ENCODE assay signal across 8 cellular contexts in the genomic region with DNA sequence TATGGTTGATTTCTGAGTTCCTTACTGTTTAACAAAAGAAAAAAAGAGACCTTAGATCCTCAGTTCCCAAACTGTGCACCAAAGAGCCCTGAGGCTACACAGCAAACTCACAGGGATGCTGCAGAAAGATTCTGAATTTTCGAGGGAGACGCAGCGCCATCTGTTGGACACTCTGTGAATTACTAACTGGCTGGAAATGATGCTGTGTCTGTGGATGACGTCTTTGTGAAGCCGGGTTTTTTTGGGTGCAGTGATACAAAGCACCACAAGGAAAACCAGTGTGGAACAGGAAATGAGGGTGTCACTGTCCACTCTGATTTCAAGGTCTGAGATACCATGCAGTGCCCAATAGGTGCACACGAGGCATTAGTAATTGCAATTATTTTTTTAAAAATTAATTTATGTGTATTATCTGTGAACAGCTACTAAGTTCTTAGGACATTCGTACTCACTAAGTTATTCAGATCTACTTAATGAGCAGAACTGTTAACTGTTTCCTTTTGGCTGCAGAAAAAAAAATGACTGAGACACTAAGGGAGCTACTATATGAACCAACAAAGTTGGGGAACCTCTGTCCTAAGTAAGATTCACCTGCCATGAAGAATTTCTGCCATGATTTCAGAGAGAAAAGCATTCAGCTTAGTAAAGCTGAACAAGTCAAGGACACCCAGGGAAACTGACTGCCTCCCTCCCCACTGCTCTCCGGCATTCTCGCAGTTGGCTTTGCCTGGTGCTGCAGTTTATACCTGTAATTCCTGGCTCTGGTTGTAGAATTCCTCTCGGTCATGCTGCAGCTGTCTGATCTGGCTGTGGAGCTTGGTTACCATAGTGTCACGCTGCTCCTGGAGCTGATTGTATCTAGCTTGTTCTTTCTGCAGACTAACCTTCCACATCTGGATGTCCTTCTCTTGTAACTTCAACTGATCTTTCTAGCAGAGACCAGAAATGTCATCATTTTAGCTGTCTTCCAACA. TPM values are rescaled to one million over a fixed set of nuclear protein-coding genes. Genes with fewer than 3 reads are reported as not detected.
A peak's percentile ranks its signal among the peaks of the same experiment; 100 is the strongest.
DNase-seq lines count a peak whose midpoint lies in the region; ATAC-seq and TF ChIP-seq lines count a peak whose summit lies in the region.

No MANE protein-coding gene starts in this region.

- peaks cover 40% of the 10 kb centered on the region for H3K36me3 Mint-ChIP-seq in endothelial cell (ENCODE audit: low read depth, unreplicated experiment)

- peaks cover 2% of the 10 kb centered on the region for H3K27me3 Mint-ChIP-seq in endothelial cell (ENCODE audit: unreplicated experiment)

- DNase-seq in DMS79 (lab: John Stamatoyannopoulos, UW) (peak; percentile 28), NOMO-1 treated with DMSO at 0.1 percent for 48 hours (lab: John Stamatoyannopoulos, UW; ENCODE audit: unreplicated experiment) (peak; percentile 68), endothelial cell (ENCODE audit: low spot score) (peak; percentile 85), myocyte (ENCODE audit: low read depth) (peak; percentile 83)
- DNase-seq in activated CD8-positive, alpha-beta memory T cell treated with anti-CD3 and anti-CD28 coated beads for 48 hours (ENCODE audit: low read depth in 2 of 3, low spot score in 2 of 3): peak; percentile 31 to 56 (median 40)
- DNase-seq in stimulated activated CD8-positive, alpha-beta memory T cell treated with anti-CD3 and anti-CD28 coated beads, Interleukin-7, amount 100 ng/mL, for 24 hours (ENCODE audit: low read depth): peak; percentile 56

- H3K4me1 Mint-ChIP-seq in endothelial cell (ENCODE audit: unreplicated experiment): peaks cover 2% of the 10 kb centered on the region

- H3K4me3 Mint-ChIP-seq in endothelial cell (ENCODE audit: unreplicated experiment): no peak overlapping the region

- H3K27ac Mint-ChIP-seq in endothelial cell (ENCODE audit: unreplicated experiment): peak overlapping the region; percentile 15

- ATAC-seq in HG03378 (IDR thresholded peaks at IDR 0.05; ENCODE audit: unreplicated experiment): peak; percentile 60
- no peak for ATAC-seq in HG02938 (IDR thresholded peaks at IDR 0.05; ENCODE audit: unreplicated experiment)

- H3K9me3 Mint-ChIP-seq in endothelial cell (ENCODE audit: unreplicated experiment): no peaks in the 10 kb centered on the region

- TF ChIP-seq CTCF in endothelial cell (IDR thresholded peaks at IDR 0.05; ENCODE audit: unreplicated experiment): peak; percentile 99

RNA-seq across cellular contexts. Expression of a gene that starts 23.4 kb away (rescaled TPM):
- total RNA-seq in endothelial cell (ENCODE audit: unreplicated experiment) (2.7 TPM), myocyte (1.7 and 3.5 TPM in 2 replicates)
- 11.9 TPM for polyA plus RNA-seq in myocyte (2012)

RNA-seq across cellular contexts. Expression of a gene that starts 24.1 kb away (rescaled TPM):
- total RNA-seq in endothelial cell (ENCODE audit: unreplicated experiment): 2.0 TPM
- total RNA-seq in myocyte: 0.13 and 0.16 TPM in 2 replicates
- 0.59 TPM for polyA plus RNA-seq in myocyte (2012)

RNA-seq across cellular contexts. Expression of a gene that starts 42.3 kb away (rescaled TPM):
- total RNA-seq in endothelial cell (ENCODE audit: unreplicated experiment) (65.3 TPM), myocyte (30.3 and 54.3 TPM in 2 replicates)
- polyA plus RNA-seq in myocyte (2012): 17.0 TPM

Comparison
In these comparisons a context has a peak if more than half of its experiments do, and no peak if none do; other contexts are left out.
1. DNase-seq: peak in every context shown above with its lines; median percentile 85 in endothelial cell; 83 in myocyte; 68 in NOMO-1 treated with DMSO at 0.1 percent for 48 hours; 56 in stimulated activated CD8-positive, alpha-beta memory T cell treated with anti-CD3 and anti-CD28 coated beads, Interleukin-7, amount 100 ng/mL, for 24 hours; 40 in activated CD8-positive, alpha-beta memory T cell treated with anti-CD3 and anti-CD28 coated beads for 48 hours; 28 in DMS79.